Comparison of ENCODE assay signal across 24 cellular contexts in the genomic region with DNA sequence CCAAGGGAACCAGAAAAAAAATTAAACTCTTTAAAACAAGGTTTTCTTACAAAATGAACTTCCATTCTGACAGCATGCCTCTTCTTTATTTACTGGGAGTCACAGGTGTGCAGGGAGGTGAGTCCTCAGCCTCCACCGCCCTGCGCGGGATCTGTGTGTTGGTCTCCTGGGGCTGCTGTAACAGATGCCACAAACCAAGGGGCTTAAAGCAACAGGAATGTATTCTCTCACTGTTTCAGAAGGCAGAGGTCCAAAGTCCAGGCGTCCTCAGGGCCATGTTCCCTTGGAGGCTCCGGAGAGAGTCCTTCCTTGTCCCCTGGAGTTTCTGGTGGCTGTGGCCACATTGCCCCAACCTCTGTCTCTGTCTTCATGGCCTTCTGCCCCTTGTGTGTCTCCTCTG.
"Had no signal": no experiment of that assay in that cellular context is flagged by ENCODE, and none has a peak within 500 bp of the region (broad histone marks: within the 10 kb centered on the region; RNA-seq: fewer than 3 reads in every experiment).

No MANE protein-coding gene starts in this region.

- H3K4me3 Mint-ChIP-seq: activated B cell treated with CpG ODN at 0.5 μM for 24 hours; activated CD4-positive, alpha-beta T cell treated with anti-CD3 and anti-CD28 coated beads, Interleukin-2, amount 10 ng/mL, durations not matched to agents 24 days and 14 days; activated CD8-positive, alpha-beta memory T cell treated with anti-CD3 and anti-CD28 coated beads, Interleukin-2, amount 10 ng/mL, durations not matched to agents 7 days and 5 days; activated naive CD4-positive, alpha-beta T cell treated with anti-CD3 and anti-CD28 coated beads for 36 hours; activated naive CD8-positive, alpha-beta T cell; activated T-cell treated with anti-CD3 and anti-CD28 coated beads, Interleukin-2, amount 50 U/mL, for 24 hours; brain; central memory CD8-positive, alpha-beta T cell; T-helper 17 cell had no signal

- H3K4me1 Mint-ChIP-seq: activated CD4-positive, alpha-beta T cell treated with anti-CD3 and anti-CD28 coated beads, Interleukin-2, amount 10 ng/mL, durations not matched to agents 24 days and 14 days; activated CD8-positive, alpha-beta memory T cell treated with anti-CD3 and anti-CD28 coated beads, Interleukin-2, amount 10 ng/mL, durations not matched to agents 7 days and 5 days; brain; central memory CD8-positive, alpha-beta T cell had no signal

- H3K27ac ChIP-seq: KMS-11 had no signal

- H3K4me2 ChIP-seq: KMS-11 had no signal

- H3K27me3 Mint-ChIP-seq: activated B cell treated with CpG ODN at 0.5 μM for 24 hours had no signal

- H3K9me3 Mint-ChIP-seq: activated B cell treated with CpG ODN at 0.5 μM for 24 hours; activated CD4-positive, alpha-beta T cell treated with anti-CD3 and anti-CD28 coated beads, Interleukin-2, amount 10 ng/mL, durations not matched to agents 24 days and 14 days; activated naive CD4-positive, alpha-beta T cell treated with anti-CD3 and anti-CD28 coated beads for 36 hours; activated T-cell treated with anti-CD3 and anti-CD28 coated beads, Interleukin-2, amount 50 U/mL, for 24 hours; central memory CD8-positive, alpha-beta T cell had no signal

- DNase-seq: activated B cell treated with CpG ODN at 0.5 μM for 24 hours; activated CD4-positive, alpha-beta T cell treated with anti-CD3 and anti-CD28 coated beads for 1 hour; activated CD4-positive, alpha-beta T cell treated with anti-CD3 and anti-CD28 coated beads, Interleukin-2, amount 10 ng/mL, durations not matched to agents 24 days and 14 days; activated CD4-positive, alpha-beta T cell treated with anti-CD3 and anti-CD28 coated beads, Interleukin-2, amount 50 U/mL, for 48 hours; activated CD8-positive, alpha-beta memory T cell treated with anti-CD3 and anti-CD28 coated beads, Interleukin-2, amount 10 ng/mL, durations not matched to agents 7 days and 5 days; activated gamma-delta T cell; activated naive CD4-positive, alpha-beta T cell treated with anti-CD3 and anti-CD28 coated beads for 36 hours; activated T-cell treated with anti-CD3 and anti-CD28 coated beads, Interleukin-2, amount 50 U/mL, for 24 hours; amygdala; NCI-H1048; NCI-H146; NCI-H1930; NCI-H2107; NCI-H446; NCI-H748 treated with DMSO at 0.1 percent for 48 hours; NK-92 treated with Interleukin-12 subunit alpha and Interleukin-12 subunit beta, amount 100 ng/mL, for 24 hours; PC-3; SHP77 treated with DMSO at 0.1 percent for 48 hours; T-helper 17 cell; T-helper 9 cell had no signal

- H3K36me3 Mint-ChIP-seq: activated CD8-positive, alpha-beta memory T cell treated with anti-CD3 and anti-CD28 coated beads, Interleukin-2, amount 10 ng/mL, durations not matched to agents 7 days and 5 days; activated naive CD8-positive, alpha-beta T cell; brain had no signal

- H3K9ac ChIP-seq: KMS-11 had no signal

- H3K27ac Mint-ChIP-seq: activated B cell treated with CpG ODN at 0.5 μM for 24 hours; activated CD4-positive, alpha-beta T cell treated with anti-CD3 and anti-CD28 coated beads, Interleukin-2, amount 10 ng/mL, durations not matched to agents 24 days and 14 days; activated CD8-positive, alpha-beta memory T cell treated with anti-CD3 and anti-CD28 coated beads, Interleukin-2, amount 10 ng/mL, durations not matched to agents 7 days and 5 days; activated naive CD4-positive, alpha-beta T cell treated with anti-CD3 and anti-CD28 coated beads for 36 hours; activated naive CD8-positive, alpha-beta T cell; activated T-cell treated with anti-CD3 and anti-CD28 coated beads, Interleukin-2, amount 50 U/mL, for 24 hours; brain; T-helper 17 cell had no signal

- ATAC-seq: activated CD8-positive, alpha-beta memory T cell treated with anti-CD3 and anti-CD28 coated beads, Interleukin-2, amount 10 ng/mL, durations not matched to agents 7 days and 5 days; PC-3; T-helper 17 cell had no signal
